28 cellular contexts compared by ENCODE assay signal in genomic region chr22:42236268-42236667, GRCh38.
"Had no signal": no experiment of that assay in that cellular context is flagged by ENCODE, and none has a peak within 500 bp of the region (broad histone marks: within the 10 kb centered on the region; RNA-seq: fewer than 3 reads in every experiment).

No MANE protein-coding gene starts in this region.

- H3K4me3 Mint-ChIP-seq: activated CD4-positive, alpha-beta T cell treated with anti-CD3 and anti-CD28 coated beads, Interleukin-2, amount 10 ng/mL, durations not matched to agents 24 days and 14 days; activated CD8-positive, alpha-beta memory T cell treated with anti-CD3 and anti-CD28 coated beads, Interleukin-2, amount 10 ng/mL, durations not matched to agents 7 days and 5 days; activated CD8-positive, alpha-beta T cell treated with anti-CD3 and anti-CD28 coated beads, Interleukin-2, amount 10 ng/mL, durations not matched to agents 7 days and 5 days; activated T-cell treated with anti-CD3 and anti-CD28 coated beads, Interleukin-2, amount 50 U/mL, for 72 hours; nephron progenitor cell; stimulated activated memory B cell treated with anti-CD40 and anti-IgM and Interleukin-4, amounts not matched to agents 10 μg/mL and 1 μg/mL and 100 μg/mL, for 72 hours; stimulated activated naive CD8-positive, alpha-beta T cell treated with anti-CD3 and anti-CD28 coated beads, Interleukin-15, amount 100 ng/mL, for 72 hours had no signal

- H3K27me3 ChIP-seq: ovary, sigmoid colon, upper lobe of left lung, vagina had no signal

- H3K27me3 Mint-ChIP-seq: activated CD4-positive, alpha-beta T cell treated with anti-CD3 and anti-CD28 coated beads, Interleukin-2, amount 10 ng/mL, durations not matched to agents 24 days and 14 days; activated CD8-positive, alpha-beta memory T cell treated with anti-CD3 and anti-CD28 coated beads, Interleukin-2, amount 10 ng/mL, durations not matched to agents 7 days and 5 days; progenitor cell of endocrine pancreas; stimulated activated memory B cell treated with anti-CD40 and anti-IgM and Interleukin-4, amounts not matched to agents 10 μg/mL and 1 μg/mL and 100 μg/mL, for 72 hours; stimulated activated naive CD8-positive, alpha-beta T cell treated with anti-CD3 and anti-CD28 coated beads, Interleukin-15, amount 100 ng/mL, for 72 hours had no signal

- H3K27ac Mint-ChIP-seq: activated CD4-positive, alpha-beta T cell treated with anti-CD3 and anti-CD28 coated beads, Interleukin-2, amount 10 ng/mL, durations not matched to agents 24 days and 14 days; activated CD8-positive, alpha-beta memory T cell treated with anti-CD3 and anti-CD28 coated beads, Interleukin-2, amount 10 ng/mL, durations not matched to agents 7 days and 5 days; activated CD8-positive, alpha-beta T cell treated with anti-CD3 and anti-CD28 coated beads, Interleukin-2, amount 10 ng/mL, durations not matched to agents 7 days and 5 days; activated naive CD4-positive, alpha-beta T cell treated with anti-CD3 and anti-CD28 coated beads, Interleukin-2, amount 50 U/mL, for 72 hours; nephron progenitor cell; progenitor cell of endocrine pancreas; stimulated activated memory B cell treated with anti-CD40 and anti-IgM and Interleukin-4, amounts not matched to agents 10 μg/mL and 1 μg/mL and 100 μg/mL, for 72 hours; stimulated activated naive CD8-positive, alpha-beta T cell treated with anti-CD3 and anti-CD28 coated beads, Interleukin-15, amount 100 ng/mL, for 72 hours had no signal

- H3K4me1 ChIP-seq: lower lobe of right lung had no signal

- H3K9me3 Mint-ChIP-seq: stimulated activated naive CD8-positive, alpha-beta T cell treated with anti-CD3 and anti-CD28 coated beads, Interleukin-15, amount 100 ng/mL, for 72 hours had no signal

- H3K9me3 ChIP-seq: ovary, sigmoid colon, vagina had no signal

- ATAC-seq: activated CD8-positive, alpha-beta memory T cell treated with anti-CD3 and anti-CD28 coated beads, Interleukin-2, amount 10 ng/mL, durations not matched to agents 7 days and 5 days; activated CD8-positive, alpha-beta T cell treated with anti-CD3 and anti-CD28 coated beads, Interleukin-2, amount 10 ng/mL, durations not matched to agents 7 days and 5 days; activated naive CD4-positive, alpha-beta T cell treated with anti-CD3 and anti-CD28 coated beads, Interleukin-2, amount 50 U/mL, for 72 hours; activated T-cell treated with anti-CD3 and anti-CD28 coated beads, Interleukin-2, amount 50 U/mL, for 72 hours; left lobe of liver; lower lobe of right lung; stimulated activated memory B cell treated with anti-CD40 and anti-IgM and Interleukin-4, amounts not matched to agents 10 μg/mL and 1 μg/mL and 100 μg/mL, for 72 hours; stimulated activated naive CD8-positive, alpha-beta T cell treated with anti-CD3 and anti-CD28 coated beads, Interleukin-15, amount 100 ng/mL, for 72 hours had no signal

- H3K36me3 ChIP-seq: lower lobe of right lung, ovary, sigmoid colon, upper lobe of left lung, vagina had no signal

- DNase-seq: activated CD4-positive, alpha-beta T cell treated with anti-CD3 and anti-CD28 coated beads, Interleukin-2, amount 10 ng/mL, durations not matched to agents 24 days and 14 days; activated CD4-positive, CD25-positive, alpha-beta regulatory T cell treated with anti-CD3 and anti-CD28 coated beads, Interleukin-2, amount 50 U/mL, for 72 hours; activated CD8-positive, alpha-beta memory T cell treated with anti-CD3 and anti-CD28 coated beads, Interleukin-2, amount 10 ng/mL, durations not matched to agents 7 days and 5 days; activated CD8-positive, alpha-beta T cell treated with anti-CD3 and anti-CD28 coated beads, Interleukin-2, amount 10 ng/mL, durations not matched to agents 7 days and 5 days; activated naive CD4-positive, alpha-beta T cell; activated T-cell treated with anti-CD3 and anti-CD28 coated beads, Interleukin-2, amount 50 U/mL, for 72 hours; dermis blood vessel endothelial cell; effector CD4-positive, alpha-beta T cell; kidney glomerular epithelial cell; lower lobe of right lung; mesenchymal stem cell; nephron progenitor cell; ovary; sigmoid colon; stimulated activated CD4-positive, alpha-beta T cell treated with anti-CD3 and anti-CD28 coated beads, Interleukin-1b, Interleukin-23, amount 100 ng/mL, for 48 hours; stimulated activated CD4-positive, alpha-beta T cell treated with anti-CD3 and anti-CD28 coated beads, Interleukin-4, amount 100 ng/mL, for 4 hours; stimulated activated CD8-positive, alpha-beta memory T cell treated with anti-CD3 and anti-CD28 coated beads, Interleukin-4, amount 100 ng/mL, for 48 hours; stimulated activated naive CD8-positive, alpha-beta T cell treated with anti-CD3 and anti-CD28 coated beads, Interleukin-15, amount 100 ng/mL, for 72 hours; substantia nigra; T-helper 9 cell; upper lobe of left lung had no signal

- H3K4me3 ChIP-seq: lower lobe of right lung, ovary, sigmoid colon, smooth muscle cell, upper lobe of left lung, vagina had no signal

- H3K4me2 ChIP-seq: smooth muscle cell had no signal

- H3K27ac ChIP-seq: lower lobe of right lung, ovary, sigmoid colon, upper lobe of left lung, vagina, VCaP had no signal
